ENCODE assay signal across 10 cellular contexts in genomic region chr2:174764281-174765063, GRCh38. TPM values are rescaled to one million over a fixed set of nuclear protein-coding genes. Genes with fewer than 3 reads are reported as not detected.
DNase-seq lines count a peak whose midpoint lies in the region; ATAC-seq and TF ChIP-seq lines count a peak whose summit lies in the region.
"Had no signal": no experiment of that assay in that cellular context is flagged by ENCODE, and none has a peak within 500 bp of the region (broad histone marks: within the 10 kb centered on the region; RNA-seq: fewer than 3 reads in every experiment).

CHRNA1 (minus strand) TSS chr2:174764472; CDS start chr2:174764394, 78 bp downstream.

- no peak for TF ChIP-seq POLR2A in uterus (IDR thresholded peaks at IDR 0.05)

- no peak for TF ChIP-seq CTCF in uterus (IDR thresholded peaks at IDR 0.05)

- H3K27me3 ChIP-seq in HAP-1 (ENCODE audit: low read depth) (no peaks in the 10 kb centered on the region), uterus (no peaks in the 10 kb centered on the region)

- H3K4me3 Mint-ChIP-seq in memory B cell, result no peak within 1 kb of the TSS
- no peak within 1 kb of the TSS for H3K4me3 Mint-ChIP-seq in activated CD4-positive, alpha-beta memory T cell treated with anti-CD3 and anti-CD28 coated beads for 36 hours
- H3K4me3 Mint-ChIP-seq: T-helper 17 cell had no signal

- no peak within 1 kb of the TSS for H3K27ac Mint-ChIP-seq in memory B cell
- no peak within 1 kb of the TSS for H3K27ac Mint-ChIP-seq in activated CD4-positive, alpha-beta memory T cell treated with anti-CD3 and anti-CD28 coated beads for 36 hours
- H3K27ac Mint-ChIP-seq: T-helper 17 cell had no signal

- no peaks in the 10 kb centered on the region for H3K36me3 Mint-ChIP-seq in memory B cell
- H3K36me3 Mint-ChIP-seq in activated CD4-positive, alpha-beta memory T cell treated with anti-CD3 and anti-CD28 coated beads for 36 hours, result no peaks in the 10 kb centered on the region

- H3K36me3 ChIP-seq in HAP-1 (replicated peaks), result no peaks in the 10 kb centered on the region
- H3K36me3 ChIP-seq in uterus, result no peaks in the 10 kb centered on the region

- H3K27me3 Mint-ChIP-seq in memory B cell, result peaks cover 12% of the 10 kb centered on the region
- H3K27me3 Mint-ChIP-seq in activated CD4-positive, alpha-beta memory T cell treated with anti-CD3 and anti-CD28 coated beads for 36 hours, result peaks cover 5% of the 10 kb centered on the region

- H3K4me1 Mint-ChIP-seq in memory B cell, result no peaks in the 10 kb centered on the region
- peaks cover 2% of the 10 kb centered on the region for H3K4me1 Mint-ChIP-seq in activated CD4-positive, alpha-beta memory T cell treated with anti-CD3 and anti-CD28 coated beads for 36 hours (ENCODE audit: low read depth)

- H3K27ac ChIP-seq in uterus, result no peak within 1 kb of the TSS

- intact Hi-C loops in activated CD4-positive, alpha-beta memory T cell treated with anti-CD3 and anti-CD28 coated beads for 36 hours (cut with micrococcal nuclease), result no loop called here
- intact Hi-C loops in uterus (cut with DNase I; ENCODE audit: low total_unique reads), result no loop called here

- POLR2A ChIA-PET in activated CD4-positive, alpha-beta memory T cell treated with anti-CD3 and anti-CD28 coated beads for 36 hours (lab: Charles Lee), result no interaction called here

- DNase-seq in ELR (ENCODE audit: low read depth) (peak; percentile 39), OCI-M1 (lab: John Stamatoyannopoulos, UW) (peak; percentile 39), memory B cell (ENCODE audit: low spot score in 2 of 2) (no peak), HAP-1 (ENCODE audit: low spot score in 2 of 2) (no peak), uterus (no peak)
- no peak for DNase-seq in activated CD4-positive, alpha-beta memory T cell treated with anti-CD3 and anti-CD28 coated beads for 36 hours
- DNase-seq: T-helper 17 cell had no signal

- no peaks in the 10 kb centered on the region for H3K4me1 ChIP-seq in HAP-1
- no peaks in the 10 kb centered on the region for H3K4me1 ChIP-seq in uterus

- H3K9me3 ChIP-seq in HAP-1 (no peaks in the 10 kb centered on the region), uterus (no peaks in the 10 kb centered on the region)

- H3K4me3 ChIP-seq in HAP-1, result no peak within 1 kb of the TSS
- no peak within 1 kb of the TSS for H3K4me3 ChIP-seq in uterus

- in situ Hi-C loops in HAP-1 (cut with MboI; ENCODE audit: low sequenced_read_pairs), result no loop called here

- CTCF ChIA-PET in activated CD4-positive, alpha-beta memory T cell treated with anti-CD3 and anti-CD28 coated beads for 36 hours (lab: Charles Lee), result interaction anchor here (0.6 to 2.5 kb wide), 6 partner anchors 11 to 282 kb away, joined by 3 to 12 read pairs (median 4); no protein-coding TSS in a partner anchor

- no peaks in the 10 kb centered on the region for H3K9me3 Mint-ChIP-seq in memory B cell
- no peaks in the 10 kb centered on the region for H3K9me3 Mint-ChIP-seq in activated CD4-positive, alpha-beta memory T cell treated with anti-CD3 and anti-CD28 coated beads for 36 hours

- ATAC-seq in HG03354 (IDR thresholded peaks at IDR 0.05; ENCODE audit: poor library complexity, severe bottlenecking, unreplicated experiment) (peak; percentile 59), memory B cell (ENCODE audit: low read depth) (peak; percentile 82), GM21619 (IDR thresholded peaks at IDR 0.05; ENCODE audit: unreplicated experiment) (no peak)
- ATAC-seq: T-helper 17 cell had no signal

RNA-seq across cellular contexts. Expression of gene CHRNA1, which starts in this region (rescaled TPM):
- not detected for total RNA-seq in activated CD4-positive, alpha-beta memory T cell treated with anti-CD3 and anti-CD28 coated beads for 36 hours
- not detected for total RNA-seq in uterus
- total RNA-seq: liver had no signal

Comparison
In these comparisons a context has a peak if more than half of its experiments do, and no peak if none do; other contexts are left out.
1. DNase-seq: peak in ELR (single experiment) and OCI-M1 (single experiment); none in memory B cell (0 of 2), HAP-1 (0 of 2), activated CD4-positive, alpha-beta memory T cell treated with anti-CD3 and anti-CD28 coated beads for 36 hours (single experiment) and uterus (0 of 2).